Comparison of ENCODE assay signal across 27 cellular contexts in the genomic region with DNA sequence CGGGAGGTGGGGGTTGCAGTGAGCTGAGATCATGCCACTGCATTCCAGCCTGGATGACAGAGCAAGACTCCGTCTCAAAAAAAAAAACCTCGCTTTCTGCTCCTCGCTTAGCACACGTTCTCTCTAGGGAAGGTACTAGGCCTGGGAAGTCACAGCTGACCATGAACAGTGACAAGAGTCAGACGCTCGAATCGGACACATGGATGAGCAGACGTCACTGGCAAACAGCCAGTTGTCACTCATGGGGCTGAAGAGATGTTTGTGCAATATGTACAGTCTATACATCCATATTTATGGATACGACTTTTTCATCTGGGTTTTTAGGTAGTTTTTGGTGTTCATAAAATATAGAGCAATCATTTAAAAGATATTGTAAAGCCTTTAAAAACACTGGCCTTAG.
"Had no signal": no experiment of that assay in that cellular context is flagged by ENCODE, and none has a peak within 500 bp of the region (broad histone marks: within the 10 kb centered on the region; RNA-seq: fewer than 3 reads in every experiment).

No MANE protein-coding gene starts in this region.

- H3K9me3 ChIP-seq: colonic mucosa, MG63, SJCRH30 had no signal

- H3K4me3 ChIP-seq: cardiac muscle cell, colonic mucosa, MG63, SJCRH30 had no signal

- H3K27ac ChIP-seq: cardiac muscle cell, colonic mucosa, KMS-11, SJCRH30, VCaP had no signal

- H3K4me1 ChIP-seq: colonic mucosa, SJCRH30 had no signal

- H3K27me3 Mint-ChIP-seq: activated CD4-positive, alpha-beta memory T cell treated with anti-CD3 and anti-CD28 coated beads for 36 hours; activated CD4-positive, alpha-beta T cell treated with anti-CD3 and anti-CD28 coated beads, Interleukin-2, amount 10 ng/mL, durations not matched to agents 7 days and 5 days had no signal

- H3K27me3 ChIP-seq: cardiac muscle cell, colonic mucosa, MG63, SJCRH30 had no signal

- ATAC-seq: activated T-cell treated with anti-CD3 and anti-CD28 coated beads, Interleukin-2, amount 50 U/mL, for 72 hours; Panc1; Right ventricle myocardium inferior had no signal

- H3K4me1 Mint-ChIP-seq: activated CD4-positive, alpha-beta T cell treated with anti-CD3 and anti-CD28 coated beads, Interleukin-2, amount 10 ng/mL, durations not matched to agents 7 days and 5 days; brain had no signal

- H3K9me3 Mint-ChIP-seq: activated CD4-positive, alpha-beta memory T cell treated with anti-CD3 and anti-CD28 coated beads for 36 hours; activated CD4-positive, alpha-beta T cell treated with anti-CD3 and anti-CD28 coated beads, Interleukin-2, amount 10 ng/mL, durations not matched to agents 7 days and 5 days; activated T-cell treated with anti-CD3 and anti-CD28 coated beads, Interleukin-2, amount 50 U/mL, for 72 hours; brain had no signal

- DNase-seq: activated CD4-positive, alpha-beta memory T cell treated with anti-CD3 and anti-CD28 coated beads for 36 hours; activated CD4-positive, alpha-beta T cell treated with anti-CD3 and anti-CD28 coated beads, Interleukin-2, amount 10 ng/mL, durations not matched to agents 7 days and 5 days; activated CD4-positive, CD25-positive, alpha-beta regulatory T cell; activated CD8-positive, alpha-beta memory T cell treated with anti-CD3 and anti-CD28 coated beads for 24 hours; activated naive CD4-positive, alpha-beta T cell treated with anti-CD3 and anti-CD28 coated beads, Interleukin-2, amount 50 U/mL, for 16 hours; activated T-cell treated with anti-CD3 and anti-CD28 coated beads, Interleukin-2, amount 50 U/mL, for 72 hours; amniotic stem cell; cerebellar nuclear complex; colonic mucosa; MG63; MV-4-11; NCI-H1105; NCI-H1436; NCI-H187; NCI-H2081; NCI-H510A treated with DMSO at 0.1 percent for 48 hours; NCI-H69; NK-92 treated with Interleukin-12 subunit alpha and Interleukin-12 subunit beta, amount 100 ng/mL, for 24 hours; OCI-M1; RPMI8226; SJCRH30 had no signal

- H3K27ac Mint-ChIP-seq: activated CD4-positive, alpha-beta memory T cell treated with anti-CD3 and anti-CD28 coated beads for 36 hours; activated CD4-positive, alpha-beta T cell treated with anti-CD3 and anti-CD28 coated beads, Interleukin-2, amount 10 ng/mL, durations not matched to agents 7 days and 5 days; activated T-cell treated with anti-CD3 and anti-CD28 coated beads, Interleukin-2, amount 50 U/mL, for 72 hours; brain had no signal

- H3K4me3 Mint-ChIP-seq: activated CD4-positive, alpha-beta memory T cell treated with anti-CD3 and anti-CD28 coated beads for 36 hours; activated CD4-positive, alpha-beta T cell treated with anti-CD3 and anti-CD28 coated beads, Interleukin-2, amount 10 ng/mL, durations not matched to agents 7 days and 5 days; activated T-cell treated with anti-CD3 and anti-CD28 coated beads, Interleukin-2, amount 50 U/mL, for 72 hours; brain had no signal
